ENCODE assay signal across 27 cellular contexts in the genomic region with DNA sequence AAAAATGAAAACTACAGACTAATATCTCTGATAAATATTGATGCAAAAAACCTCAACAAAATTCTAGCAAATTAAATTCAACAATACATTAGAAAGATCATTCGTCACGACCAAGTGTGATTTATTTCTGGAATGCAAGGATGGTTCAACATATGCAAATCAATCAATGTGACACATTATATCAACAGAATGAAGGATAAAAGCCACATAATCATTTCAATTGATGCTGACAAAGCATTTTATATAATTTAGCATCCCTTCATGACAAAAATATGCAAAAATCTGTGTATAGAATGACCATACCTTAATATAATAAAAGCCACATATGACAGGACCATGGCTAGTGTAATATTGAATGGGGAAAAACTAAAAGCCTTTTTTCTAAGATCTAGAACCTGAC.
"Had no signal": no experiment of that assay in that cellular context is flagged by ENCODE, and none has a peak within 500 bp of the region (broad histone marks: within the 10 kb centered on the region; RNA-seq: fewer than 3 reads in every experiment).

No MANE protein-coding gene starts in this region.

- ATAC-seq: mucosa of descending colon; naive thymus-derived CD4-positive, alpha-beta T cell; natural killer cell treated with Interleukin-12 subunit alpha and Interleukin-12 subunit beta and Interleukin-15 and Interleukin-18, amount 100 ng/mL, for 72 hours; pancreas; right cardiac atrium; stimulated activated memory B cell treated with anti-CD40 and anti-IgM and Interleukin-4, amounts not matched to agents 10 μg/mL and 1 μg/mL and 100 μg/mL, for 72 hours; stimulated activated naive CD8-positive, alpha-beta T cell treated with anti-CD3 and anti-CD28 coated beads, Interleukin-15, amount 100 ng/mL, for 72 hours had no signal

- H3K36me3 ChIP-seq: left ventricle myocardium inferior, pancreas, prostate gland, sigmoid colon, transverse colon, upper lobe of left lung, vagina had no signal

- H3K4me1 ChIP-seq: left ventricle myocardium inferior, pancreas, prostate gland, sigmoid colon, transverse colon, upper lobe of left lung, vagina had no signal

- DNase-seq: islet precursor cell; left ventricle myocardium inferior; midbrain; mucosa of descending colon; naive thymus-derived CD4-positive, alpha-beta T cell; pancreas; posterior cingulate gyrus; retina; right cardiac atrium; sigmoid colon; stimulated activated CD4-positive, alpha-beta T cell treated with anti-CD3 and anti-CD28 coated beads, Interleukin-1b, Interleukin-23, amount 100 ng/mL, for 48 hours; stimulated activated CD4-positive, alpha-beta T cell treated with anti-CD3 and anti-CD28 coated beads, Interleukin-2, amount 100 ng/mL, for 48 hours; stimulated activated CD4-positive, alpha-beta T cell treated with anti-CD3 and anti-CD28 coated beads, Interleukin-4, amount 100 ng/mL, for 4 hours; stimulated activated CD8-positive, alpha-beta memory T cell treated with anti-CD3 and anti-CD28 coated beads, Interleukin-4, amount 100 ng/mL, for 48 hours; stimulated activated naive CD4-positive, alpha-beta T cell treated with Interleukin-2 at 50 U/mL for 16 hours; stimulated activated naive CD8-positive, alpha-beta T cell treated with anti-CD3 and anti-CD28 coated beads, Interleukin-15, amount 100 ng/mL, for 72 hours; substantia nigra; transverse colon; upper lobe of left lung had no signal

- H2AFZ ChIP-seq: hepatocyte had no signal

- FAIRE-seq: pancreas had no signal

- H3K4me3 Mint-ChIP-seq: memory B cell; naive thymus-derived CD4-positive, alpha-beta T cell; natural killer cell treated with Interleukin-12 subunit alpha and Interleukin-12 subunit beta and Interleukin-15 and Interleukin-18, amount 100 ng/mL, for 72 hours; stimulated activated memory B cell treated with anti-CD40 and anti-IgM and Interleukin-4, amounts not matched to agents 10 μg/mL and 1 μg/mL and 100 μg/mL, for 72 hours; stimulated activated naive CD8-positive, alpha-beta T cell treated with anti-CD3 and anti-CD28 coated beads, Interleukin-15, amount 100 ng/mL, for 72 hours had no signal

- H3K27ac Mint-ChIP-seq: memory B cell; naive thymus-derived CD4-positive, alpha-beta T cell; natural killer cell treated with Interleukin-12 subunit alpha and Interleukin-12 subunit beta and Interleukin-15 and Interleukin-18, amount 100 ng/mL, for 72 hours; stimulated activated memory B cell treated with anti-CD40 and anti-IgM and Interleukin-4, amounts not matched to agents 10 μg/mL and 1 μg/mL and 100 μg/mL, for 72 hours; stimulated activated naive CD8-positive, alpha-beta T cell treated with anti-CD3 and anti-CD28 coated beads, Interleukin-15, amount 100 ng/mL, for 72 hours had no signal

- H3K36me3 Mint-ChIP-seq: memory B cell; natural killer cell treated with Interleukin-12 subunit alpha and Interleukin-12 subunit beta and Interleukin-15 and Interleukin-18, amount 100 ng/mL, for 72 hours; stimulated activated memory B cell treated with anti-CD40 and anti-IgM and Interleukin-4, amounts not matched to agents 10 μg/mL and 1 μg/mL and 100 μg/mL, for 72 hours had no signal

- H3K79me2 ChIP-seq: hepatocyte had no signal

- H3K27me3 ChIP-seq: hepatocyte, pancreas, sigmoid colon, transverse colon, upper lobe of left lung, vagina had no signal

- H3K27ac ChIP-seq: left ventricle myocardium inferior, pancreas, prostate gland, sigmoid colon, transverse colon, upper lobe of left lung, vagina had no signal

- H3K4me3 ChIP-seq: hepatocyte, left ventricle myocardium inferior, lung, mucosa of descending colon, pancreas, prostate gland, sigmoid colon, smooth muscle cell, transverse colon, upper lobe of left lung, vagina had no signal

- H3K27me3 Mint-ChIP-seq: memory B cell; naive thymus-derived CD4-positive, alpha-beta T cell; natural killer cell treated with Interleukin-12 subunit alpha and Interleukin-12 subunit beta and Interleukin-15 and Interleukin-18, amount 100 ng/mL, for 72 hours; stimulated activated memory B cell treated with anti-CD40 and anti-IgM and Interleukin-4, amounts not matched to agents 10 μg/mL and 1 μg/mL and 100 μg/mL, for 72 hours; stimulated activated naive CD8-positive, alpha-beta T cell treated with anti-CD3 and anti-CD28 coated beads, Interleukin-15, amount 100 ng/mL, for 72 hours had no signal

- H3K9me3 ChIP-seq: prostate gland, transverse colon had no signal

- H3K4me1 Mint-ChIP-seq: memory B cell; naive thymus-derived CD4-positive, alpha-beta T cell; stimulated activated memory B cell treated with anti-CD40 and anti-IgM and Interleukin-4, amounts not matched to agents 10 μg/mL and 1 μg/mL and 100 μg/mL, for 72 hours; stimulated activated naive CD8-positive, alpha-beta T cell treated with anti-CD3 and anti-CD28 coated beads, Interleukin-15, amount 100 ng/mL, for 72 hours had no signal

- H3K4me2 ChIP-seq: hepatocyte, smooth muscle cell had no signal
